20 cellular contexts compared by ENCODE assay signal in genomic region chr16:16029431-16030011, GRCh38.
DNase-seq lines count a peak whose midpoint lies in the region; ATAC-seq, FAIRE-seq and TF ChIP-seq lines count a peak whose summit lies in the region.
"Had no signal": no experiment of that assay in that cellular context is flagged by ENCODE, and none has a peak within 500 bp of the region (broad histone marks: within the 10 kb centered on the region; RNA-seq: fewer than 3 reads in every experiment).

No MANE protein-coding gene starts in this region.

- H4K8ac ChIP-seq in H1 (ENCODE audit: extremely low read depth, insufficient read depth, low read length): no peak overlapping the region

- no peak for TF ChIP-seq RAD21 in H1 (IDR thresholded peaks at IDR 0.05 in 1 of 2, conservative IDR thresholded peaks at IDR 0.05 in 1 of 2; ENCODE audit: low read depth in 2 of 2, low read length in 2 of 2)

- H3K4me1 ChIP-seq in H1 (replicated peaks in 1 of 4; ENCODE audit: control insufficient read depth in 3 of 4, insufficient read depth in 4 of 4, low read length in 3 of 4): peaks cover 0 to 2% (median 0%) of the 10 kb centered on the region in 4 experiments; a peak in 2 of 7 replicates

- H3K14ac ChIP-seq in H1 (ENCODE audit: insufficient read length): no peak overlapping the region

- peaks cover 0 to 4% of the 10 kb centered on the region in 2 experiments; a peak in 2 of 4 replicates for H3K79me2 ChIP-seq in H1 (ENCODE audit: control insufficient read depth in 1 of 2, insufficient read depth in 2 of 2, low read length in 2 of 2)

- H3K27me3 ChIP-seq in H1 (replicated peaks in 1 of 4; ENCODE audit: control insufficient read depth in 3 of 4, extremely low read depth in 1 of 4, insufficient read depth in 3 of 4, low read length in 3 of 4): no peaks in the 10 kb centered on the region

- peak; percentile 24 for DNase-seq in AG10803 (ENCODE audit: low read depth)
- peak; percentile 25 for DNase-seq in LNCaP clone FGC (ENCODE audit: low read depth)
- no peak for DNase-seq in H1 (ENCODE audit: low read depth in 1 of 2, low spot score in 2 of 2)
- DNase-seq in osteocyte (ENCODE audit: extremely low spot score, unreplicated experiment): no peak
- DNase-seq in glutamatergic neuron: no peak
- no peak for DNase-seq in activated T-cell treated with anti-CD3 and anti-CD28 coated beads, Interleukin-2, amount 50 U/mL, for 48 hours
- DNase-seq: activated CD4-positive, alpha-beta T cell treated with anti-CD3 and anti-CD28 coated beads, Interleukin-2, amount 10 ng/mL, durations not matched to agents 7 days and 5 days; activated T-cell treated with anti-CD3 and anti-CD28 coated beads, Interleukin-2, amount 50 U/mL, for 1 hour; caudate nucleus; midbrain; NCI-H1694; NCI-H446; nucleus accumbens had no signal

- H3K36me3 Mint-ChIP-seq in osteocyte (ENCODE audit: unreplicated experiment) (peaks cover 31% of the 10 kb centered on the region), glutamatergic neuron (ENCODE audit: unreplicated experiment) (peaks cover 4% of the 10 kb centered on the region)
- H3K36me3 Mint-ChIP-seq: activated naive CD8-positive, alpha-beta T cell had no signal

- no peak overlapping the region for H3K56ac ChIP-seq in H1 (replicated peaks; ENCODE audit: insufficient read length, low read depth, low read length)

- H4K5ac ChIP-seq in H1 (ENCODE audit: insufficient read length, low read depth, low read length): no peak overlapping the region

- H3K79me1 ChIP-seq in H1 (ENCODE audit: low read depth, low read length): no peaks in the 10 kb centered on the region; the same call in none of the 2 replicates

- no peak overlapping the region for H2AK5ac ChIP-seq in H1 (ENCODE audit: low read depth, low read length)

- no peak overlapping the region for H2BK20ac ChIP-seq in H1 (ENCODE audit: low read length)

- H3K4me1 Mint-ChIP-seq in osteocyte (ENCODE audit: unreplicated experiment) (peaks cover 57% of the 10 kb centered on the region), glutamatergic neuron (ENCODE audit: low read depth, unreplicated experiment) (no peaks in the 10 kb centered on the region)

- H3K18ac ChIP-seq in H1 (ENCODE audit: extremely low read depth, low read length): no peak overlapping the region

- no peaks in the 10 kb centered on the region for H3K23me2 ChIP-seq in H1 (ENCODE audit: low read depth, low read length)

- H2BK12ac ChIP-seq in H1 (ENCODE audit: low read depth, low read length): no peak overlapping the region

- H3K4ac ChIP-seq in H1 (replicated peaks; ENCODE audit: insufficient read length, low read depth, low read length): no peak overlapping the region

- no peaks in the 10 kb centered on the region for H3K27me3 Mint-ChIP-seq in osteocyte (ENCODE audit: unreplicated experiment)
- H3K27me3 Mint-ChIP-seq in glutamatergic neuron (ENCODE audit: unreplicated experiment): no peaks in the 10 kb centered on the region
- H3K27me3 Mint-ChIP-seq: activated CD4-positive, alpha-beta T cell treated with anti-CD3 and anti-CD28 coated beads, Interleukin-2, amount 10 ng/mL, durations not matched to agents 7 days and 5 days; activated naive CD8-positive, alpha-beta T cell had no signal

- no peak overlapping the region for H4K91ac ChIP-seq in H1 (replicated peaks; ENCODE audit: insufficient read length, low read length)

- POLR2A ChIA-PET in H1 (lab: Charles Lee; ENCODE audit: partially characterized antibody): interaction anchor here (2.4 kb wide), 1 partner anchor 141 kb away, joined by 7 read pairs; the partner anchor contains the start of gene CEP20

- no peak for TF ChIP-seq EP300 in H1 (IDR thresholded peaks at IDR 0.05; ENCODE audit: borderline replicate concordance in 1 of 2, low read depth in 2 of 2, low read length in 2 of 2)

- ATAC-seq in HG03039 (IDR thresholded peaks at IDR 0.05; ENCODE audit: unreplicated experiment) (no peak), GM18868 (IDR thresholded peaks at IDR 0.05; ENCODE audit: unreplicated experiment) (no peak)

- TF ChIP-seq CTCF in AG10803 (conservative IDR thresholded peaks at IDR 0.05; ENCODE audit: low read length) (no peak), LNCaP clone FGC (IDR thresholded peaks at IDR 0.05; ENCODE audit: control insufficient read depth, extremely low read depth, insufficient read depth) (no peak), H1 (IDR thresholded peaks at IDR 0.05; ENCODE audit: control extremely low read depth in 1 of 3, insufficient read depth in 1 of 3, low read depth in 1 of 3, low read length in 3 of 3) (no peak), osteocyte (IDR thresholded peaks at IDR 0.05) (no peak), glutamatergic neuron (IDR thresholded peaks at IDR 0.05; ENCODE audit: partially characterized antibody, unreplicated experiment) (no peak)

- no peak overlapping the region for H3K23ac ChIP-seq in H1 (ENCODE audit: insufficient read length)

- H2BK120ac ChIP-seq in H1 (replicated peaks; ENCODE audit: low read depth, low read length): no peak overlapping the region

- H4K20me1 ChIP-seq in H1 (replicated peaks in 1 of 2; ENCODE audit: control insufficient read depth in 1 of 2, insufficient read depth in 2 of 2, low read length in 2 of 2): peaks cover 2 to 5% of the 10 kb centered on the region in 2 experiments

- CTCF ChIA-PET in H1 (lab: Charles Lee; ENCODE audit: partially characterized antibody): interaction anchor here (0.6 to 2.9 kb wide), 4 partner anchors 51 to 208 kb away, joined by 3 to 7 read pairs (median 4); no protein-coding TSS in a partner anchor

- no peak overlapping the region for H3K9ac ChIP-seq in H1 (replicated peaks in 1 of 4; ENCODE audit: extremely low read depth in 1 of 4, low read depth in 3 of 4, low read length in 3 of 4)

- H3K27ac Mint-ChIP-seq in osteocyte (ENCODE audit: unreplicated experiment) (peak overlapping the region; percentile 52), glutamatergic neuron (ENCODE audit: unreplicated experiment) (no peak overlapping the region)
- H3K27ac Mint-ChIP-seq: activated CD4-positive, alpha-beta T cell treated with anti-CD3 and anti-CD28 coated beads, Interleukin-2, amount 10 ng/mL, durations not matched to agents 7 days and 5 days; activated naive CD8-positive, alpha-beta T cell had no signal

- H3K36me3 ChIP-seq in H1 (ENCODE audit: control insufficient read depth in 2 of 4, insufficient read depth in 4 of 4, low read length in 3 of 4): peaks cover 0 to 3% (median 0%) of the 10 kb centered on the region in 4 experiments; a peak in 3 of 8 replicates

- WGBS in H1 (ENCODE audit: extremely low coverage in 1 of 2, insufficient coverage in 1 of 2, insufficient read length in 1 of 2, insufficient replicate concordance in 2 of 2, low coverage in 1 of 2, low lambda C conversion rate in 2 of 2, missing lambda C conversion rate in 1 of 2), 2 experiments: 92% methylated on average over 5 of the region's 5 CpGs; no CpG with 5 or more reads in 1 of the 2 experiments

- H2AFZ ChIP-seq in H1 (ENCODE audit: low read length): no peak overlapping the region

- H3K27ac ChIP-seq in H1 (ENCODE audit: low read depth, low read length): no peak overlapping the region
- H3K27ac ChIP-seq: HL-60, SK-N-MC had no signal

- no peak overlapping the region for H2BK15ac ChIP-seq in H1 (ENCODE audit: low read length)

- H3K4me2 ChIP-seq in H1 (ENCODE audit: insufficient read depth in 1 of 2, low read depth in 2 of 2, low read length in 2 of 2): no peak overlapping the region

- H3K4me3 Mint-ChIP-seq in osteocyte (ENCODE audit: unreplicated experiment) (no peak overlapping the region), glutamatergic neuron (ENCODE audit: unreplicated experiment) (no peak overlapping the region)
- H3K4me3 Mint-ChIP-seq: activated CD4-positive, alpha-beta T cell treated with anti-CD3 and anti-CD28 coated beads, Interleukin-2, amount 10 ng/mL, durations not matched to agents 7 days and 5 days; activated naive CD8-positive, alpha-beta T cell had no signal

- no peak overlapping the region for H2BK5ac ChIP-seq in H1 (ENCODE audit: low read depth, low read length)

- H3K9me3 Mint-ChIP-seq in osteocyte (ENCODE audit: unreplicated experiment) (no peaks in the 10 kb centered on the region), glutamatergic neuron (ENCODE audit: unreplicated experiment) (peaks cover 4% of the 10 kb centered on the region)
- H3K9me3 Mint-ChIP-seq: activated CD4-positive, alpha-beta T cell treated with anti-CD3 and anti-CD28 coated beads, Interleukin-2, amount 10 ng/mL, durations not matched to agents 7 days and 5 days had no signal

- H3K4me3 ChIP-seq in AG10803 (ENCODE audit: low read length) (no peak overlapping the region), LNCaP clone FGC (ENCODE audit: low read depth, low read length) (no peak overlapping the region), H1 (ENCODE audit: extremely low read depth in 1 of 4, insufficient read depth in 2 of 4, low read depth in 3 of 4, low read length in 4 of 4) (no peak overlapping the region)
- H3K4me3 ChIP-seq: SK-N-MC, skin epidermis had no signal

- no peaks in the 10 kb centered on the region for H3K9me3 ChIP-seq in H1 (ENCODE audit: insufficient read depth in 2 of 2, low read depth in 1 of 2, low read length in 1 of 2)

- FAIRE-seq in H1 (lab: Jason Lieb, UNC): no peak
- FAIRE-seq: keratinocyte had no signal

- TF ChIP-seq POLR2A in H1 (IDR thresholded peaks at IDR 0.05; ENCODE audit: control extremely low read depth in 1 of 2, low read depth in 2 of 2, low read length in 2 of 2): no peak

TF ChIP-seq in H1, 55 proteins besides CTCF, POLR2A, EP300 and RAD21:
- TF ChIP-seq NRF1 (IDR thresholded peaks at IDR 0.05; ENCODE audit: low read depth, low read length) (no peak), CEBPB (IDR thresholded peaks at IDR 0.05; ENCODE audit: low read depth, low read length) (peak; percentile 65; the same call in 1 of the 2 replicates)

Comparison
In these comparisons a context has a peak if more than half of its experiments do, and no peak if none do; other contexts are left out.
1. DNase-seq: peak in AG10803 (single experiment) and LNCaP clone FGC (single experiment); none in H1 (0 of 2), osteocyte (single experiment), glutamatergic neuron (single experiment) and activated T-cell treated with anti-CD3 and anti-CD28 coated beads, Interleukin-2, amount 50 U/mL, for 48 hours (0 of 2).